ENCODE assay signal across 15 cellular contexts in genomic region chr2:23491622-23492336, GRCh38.
"Had no signal": no experiment of that assay in that cellular context is flagged by ENCODE, and none has a peak within 500 bp of the region (broad histone marks: within the 10 kb centered on the region; RNA-seq: fewer than 3 reads in every experiment).

No MANE protein-coding gene starts in this region.

- H3K4me1 ChIP-seq: colonic mucosa, prostate gland had no signal

- H3K27me3 Mint-ChIP-seq: type B pancreatic cell had no signal

- H3K27me3 ChIP-seq: colonic mucosa, foreskin keratinocyte, sigmoid colon, suprapubic skin had no signal

- H3K9me3 ChIP-seq: colonic mucosa, left lung, prostate gland, sigmoid colon, suprapubic skin had no signal

- H3K27ac ChIP-seq: colonic mucosa, foreskin keratinocyte, left lung, sigmoid colon, suprapubic skin had no signal

- DNase-seq: activated CD4-positive, alpha-beta T cell treated with anti-CD3 and anti-CD28 coated beads, Interleukin-2, amount 50 U/mL, for 1 hour; activated effector memory CD4-positive, alpha-beta T cell treated with anti-CD3 and anti-CD28 coated beads, Interleukin-2, amount 50 U/mL, for 16 hours; activated T-cell treated with anti-CD3 and anti-CD28 coated beads, Interleukin-2, amount 50 U/mL, for 1 hour; colonic mucosa; foreskin keratinocyte; left lung; natural killer cell; occipital lobe; sigmoid colon; stimulated activated CD4-positive, alpha-beta T cell treated with anti-CD3 and anti-CD28 coated beads, Interleukin-12 subunit alpha, Interleukin-12 subunit beta, amount 100 ng/mL, for 4 hours; stimulated activated naive CD8-positive, alpha-beta T cell treated with anti-CD3 and anti-CD28 coated beads, Interleukin-15, Interleukin-2, amounts not matched to agents 100 U/mL and 50 U/mL, for 24 hours had no signal

- H3K36me3 Mint-ChIP-seq: natural killer cell, type B pancreatic cell, WTC11 had no signal

- H3K27ac Mint-ChIP-seq: natural killer cell, type B pancreatic cell, WTC11 had no signal

- H3K4me3 ChIP-seq: colonic mucosa, left lung, prostate gland, sigmoid colon, suprapubic skin had no signal

- ATAC-seq: left lung; natural killer cell; stimulated activated naive CD8-positive, alpha-beta T cell treated with anti-CD3 and anti-CD28 coated beads, Interleukin-15, Interleukin-2, amounts not matched to agents 100 U/mL and 50 U/mL, for 24 hours; WTC11 had no signal

- H3K36me3 ChIP-seq: colonic mucosa, left lung, prostate gland, sigmoid colon, suprapubic skin had no signal

- H3K4me3 Mint-ChIP-seq: natural killer cell, type B pancreatic cell, WTC11 had no signal

- H3K9me3 Mint-ChIP-seq: natural killer cell, type B pancreatic cell, WTC11 had no signal
